In the genomic region with DNA sequence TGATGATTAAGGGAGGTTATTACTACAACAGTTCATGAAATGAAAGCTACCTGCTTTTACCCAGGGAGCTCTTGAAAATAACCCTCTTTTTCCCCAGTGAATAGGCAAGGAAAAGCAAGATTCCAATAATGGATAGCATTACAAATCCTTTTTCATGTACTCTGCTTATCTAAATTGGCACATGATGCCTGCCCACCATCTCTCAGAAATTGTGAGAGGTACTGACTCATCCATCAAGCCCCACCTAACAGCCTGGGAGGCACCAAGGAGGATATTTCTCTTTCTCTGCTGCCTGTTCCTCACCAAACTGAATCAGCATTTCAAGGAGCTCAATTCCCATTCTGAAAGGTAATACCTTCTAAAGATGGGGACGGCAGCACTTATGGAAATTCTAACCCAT, we compare ENCODE assay signal across 20 cellular contexts. TPM values are rescaled to one million over a fixed set of nuclear protein-coding genes. Genes with fewer than 3 reads are reported as not detected.
A peak's percentile ranks its signal among the peaks of the same experiment; 100 is the strongest.
DNase-seq lines count a peak whose midpoint lies in the region; FAIRE-seq and TF ChIP-seq lines count a peak whose summit lies in the region.
"Had no signal": no experiment of that assay in that cellular context is flagged by ENCODE, and none has a peak within 500 bp of the region (broad histone marks: within the 10 kb centered on the region; RNA-seq: fewer than 3 reads in every experiment).

No MANE protein-coding gene starts in this region.

- no peaks in the 10 kb centered on the region for H3K27me3 Mint-ChIP-seq in astrocyte (ENCODE audit: low read depth, unreplicated experiment)

- H3K79me2 ChIP-seq in ACC112 (ENCODE audit: control insufficient read depth, insufficient read depth, low read length, unreplicated experiment) (no peaks in the 10 kb centered on the region), astrocyte (ENCODE audit: insufficient read depth, low read length) (no peaks in the 10 kb centered on the region)

- no peaks in the 10 kb centered on the region for H3K9me3 ChIP-seq in astrocyte (ENCODE audit: insufficient read depth, low read depth, low read length)
- no peaks in the 10 kb centered on the region for H3K9me3 ChIP-seq in right atrium auricular region
- H3K9me3 ChIP-seq: uterus had no signal

- no peaks in the 10 kb centered on the region for H3K36me3 ChIP-seq in ACC112 (ENCODE audit: insufficient read depth, low read length)
- H3K36me3 ChIP-seq in astrocyte (ENCODE audit: insufficient read depth, low read length), result no peaks in the 10 kb centered on the region
- peaks cover 14% of the 10 kb centered on the region for H3K36me3 ChIP-seq in right atrium auricular region
- H3K36me3 ChIP-seq: cardiac muscle cell, uterus had no signal

- peaks cover 18% of the 10 kb centered on the region for H3K4me1 Mint-ChIP-seq in astrocyte (ENCODE audit: low read depth, unreplicated experiment)
- H3K4me1 Mint-ChIP-seq: activated naive CD4-positive, alpha-beta T cell treated with anti-CD3 and anti-CD28 coated beads, Interleukin-2, amount 10 ng/mL, durations not matched to agents 7 days and 5 days had no signal

- H3K27me3 ChIP-seq in ACC112 (ENCODE audit: insufficient read depth, low read length) (no peaks in the 10 kb centered on the region), astrocyte (ENCODE audit: insufficient read depth, low read length) (no peaks in the 10 kb centered on the region), right atrium auricular region (no peaks in the 10 kb centered on the region)
- H3K27me3 ChIP-seq: cardiac muscle cell, uterus had no signal

- no peak overlapping the region for H3K9ac ChIP-seq in astrocyte (ENCODE audit: low read length)

- peaks cover 36% of the 10 kb centered on the region for H3K4me1 ChIP-seq in ACC112 (ENCODE audit: control insufficient read depth, insufficient read depth, low read length, unreplicated experiment)
- H3K4me1 ChIP-seq in astrocyte (ENCODE audit: insufficient read depth, low read length), result peaks cover 13% of the 10 kb centered on the region
- H3K4me1 ChIP-seq in right atrium auricular region, result peaks cover 0 to 54% of the 10 kb centered on the region in 2 donors

- DNase-seq in HS-27A (ENCODE audit: low read depth) (peak; percentile 57), astrocyte (ENCODE audit: low read depth) (peak; percentile 69), right atrium auricular region (ENCODE audit: low spot score) (no peak), RKO (ENCODE audit: low spot score) (no peak), hepatic stellate cell (ENCODE audit: low spot score) (no peak), coronary artery (ENCODE audit: low spot score) (no peak), AG08396 (ENCODE audit: low spot score) (no peak)
- DNase-seq: activated naive CD4-positive, alpha-beta T cell treated with anti-CD3 and anti-CD28 coated beads, Interleukin-2, amount 10 ng/mL, durations not matched to agents 7 days and 5 days; COR-L47; GDM1; glutamatergic neuron; HFFc6; RPMI8226; stimulated activated CD4-positive, alpha-beta T cell treated with anti-CD3 and anti-CD28 coated beads, Interleukin-12 subunit alpha, Interleukin-12 subunit beta, amount 100 ng/mL, for 4 hours; uterus had no signal

- no peak for FAIRE-seq in astrocyte (lab: Jason Lieb, UNC)
- FAIRE-seq: endometrium had no signal

- H3K36me3 Mint-ChIP-seq in astrocyte (ENCODE audit: low read depth, unreplicated experiment), result no peaks in the 10 kb centered on the region
- H3K36me3 Mint-ChIP-seq: activated naive CD4-positive, alpha-beta T cell treated with anti-CD3 and anti-CD28 coated beads, Interleukin-2, amount 10 ng/mL, durations not matched to agents 7 days and 5 days had no signal

- no peaks in the 10 kb centered on the region for H4K20me1 ChIP-seq in astrocyte (ENCODE audit: insufficient read depth, low read length)

- no peak for TF ChIP-seq CTCF in astrocyte (IDR thresholded peaks at IDR 0.05; ENCODE audit: insufficient read depth, low read depth, low read length)
- TF ChIP-seq CTCF in right atrium auricular region (IDR thresholded peaks at IDR 0.05), result no peak
- TF ChIP-seq CTCF in coronary artery (IDR thresholded peaks at IDR 0.05), result no peak

- no peak overlapping the region for H3K27ac Mint-ChIP-seq in astrocyte (ENCODE audit: unreplicated experiment)
- H3K27ac Mint-ChIP-seq: activated naive CD4-positive, alpha-beta T cell treated with anti-CD3 and anti-CD28 coated beads, Interleukin-2, amount 10 ng/mL, durations not matched to agents 7 days and 5 days; HFFc6; stimulated activated naive CD8-positive, alpha-beta T cell treated with anti-CD3 and anti-CD28 coated beads, Interleukin-15, Interleukin-2, amounts not matched to agents 100 ng/mL and 50 ng/mL, for 24 hours; T-helper 1 cell treated with Interleukin-12 subunit alpha and Interleukin-12 subunit beta and Interleukin-4 antibody, amounts not matched to agents 30 μg/mL and 1 μg/mL, for 36 hours had no signal

- no peak overlapping the region for H3K4me3 Mint-ChIP-seq in astrocyte (ENCODE audit: unreplicated experiment)
- H3K4me3 Mint-ChIP-seq: activated naive CD4-positive, alpha-beta T cell treated with anti-CD3 and anti-CD28 coated beads, Interleukin-2, amount 10 ng/mL, durations not matched to agents 7 days and 5 days; HFFc6; stimulated activated naive CD8-positive, alpha-beta T cell treated with anti-CD3 and anti-CD28 coated beads, Interleukin-15, Interleukin-2, amounts not matched to agents 100 ng/mL and 50 ng/mL, for 24 hours; T-helper 1 cell treated with Interleukin-12 subunit alpha and Interleukin-12 subunit beta and Interleukin-4 antibody, amounts not matched to agents 30 μg/mL and 1 μg/mL, for 36 hours had no signal

- no peaks in the 10 kb centered on the region for H3K9me3 Mint-ChIP-seq in astrocyte (ENCODE audit: unreplicated experiment)
- H3K9me3 Mint-ChIP-seq: activated naive CD4-positive, alpha-beta T cell treated with anti-CD3 and anti-CD28 coated beads, Interleukin-2, amount 10 ng/mL, durations not matched to agents 7 days and 5 days; HFFc6; stimulated activated naive CD8-positive, alpha-beta T cell treated with anti-CD3 and anti-CD28 coated beads, Interleukin-15, Interleukin-2, amounts not matched to agents 100 ng/mL and 50 ng/mL, for 24 hours; T-helper 1 cell treated with Interleukin-12 subunit alpha and Interleukin-12 subunit beta and Interleukin-4 antibody, amounts not matched to agents 30 μg/mL and 1 μg/mL, for 36 hours had no signal

- no peak overlapping the region for H3K4me3 ChIP-seq in ACC112 (ENCODE audit: low read depth, low read length)
- H3K4me3 ChIP-seq in astrocyte (ENCODE audit: insufficient read depth, low read depth, low read length), result no peak overlapping the region
- no peak overlapping the region for H3K4me3 ChIP-seq in right atrium auricular region
- no peak overlapping the region for H3K4me3 ChIP-seq in coronary artery
- H3K4me3 ChIP-seq: cardiac muscle cell, uterus had no signal

- H3K27ac ChIP-seq in ACC112 (ENCODE audit: low read depth, low read length), result peak overlapping the region; percentile 91
- no peak overlapping the region for H3K27ac ChIP-seq in astrocyte (ENCODE audit: low read depth, low read length)
- peak overlapping the region; percentile 44 to 83 for H3K27ac ChIP-seq in right atrium auricular region
- H3K27ac ChIP-seq in coronary artery, result no peak overlapping the region
- H3K27ac ChIP-seq: cardiac muscle cell, uterus had no signal

- peak overlapping the region; percentile 14 for H3K4me2 ChIP-seq in astrocyte (ENCODE audit: low read length)

- H2AFZ ChIP-seq in ACC112 (ENCODE audit: low read length, unreplicated experiment), result no peak overlapping the region
- H2AFZ ChIP-seq in astrocyte (ENCODE audit: low read depth, low read length), result no peak overlapping the region

RNA-seq across cellular contexts. Expression of gene PALMD, which starts 34.3 kb away (rescaled TPM):
- total RNA-seq in astrocyte, result 0.41 and 0.58 TPM in 2 replicates
- total RNA-seq in right atrium auricular region, result 10 to 100 TPM; 55.0 to 78.7 TPM
- total RNA-seq: HFFc6 had no signal

Comparison
In these comparisons a context has a peak if more than half of its experiments do, and no peak if none do; other contexts are left out.
1. H3K27ac ChIP-seq: peak in ACC112 (single experiment) and right atrium auricular region (2 of 2); none in astrocyte (single experiment) and coronary artery (0 of 2).
2. DNase-seq: peak in HS-27A (single experiment) and astrocyte (single experiment); none in right atrium auricular region (single experiment), RKO (single experiment), hepatic stellate cell (single experiment), coronary artery (single experiment) and AG08396 (single experiment).
3. RNA of gene PALMD, which starts 34.3 kb away (total RNA-seq): 55.0 to 78.7 TPM in right atrium auricular region; 0.41 to 0.58 TPM in astrocyte; every median in the first group is over 10 times any median in the second.